ENCODE assay signal across 32 cellular contexts in the genomic region with DNA sequence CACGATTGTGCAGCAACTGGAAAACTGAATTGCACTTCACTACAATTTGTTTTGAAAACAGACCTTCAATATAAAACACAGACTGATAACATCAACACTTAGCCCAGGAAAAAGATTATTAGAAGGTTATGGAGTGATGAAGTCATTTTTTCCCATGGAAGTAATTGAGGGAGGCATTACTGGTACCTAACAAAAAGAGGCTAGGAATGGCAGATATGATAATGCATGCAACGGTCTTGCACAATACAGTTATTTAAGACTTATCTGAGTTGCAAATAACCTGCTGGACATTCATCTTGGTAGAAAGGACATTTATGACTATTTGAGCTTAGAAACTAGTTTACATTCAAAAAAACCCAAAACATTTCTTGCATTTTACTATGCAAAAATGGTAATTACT.
"Had no signal": no experiment of that assay in that cellular context is flagged by ENCODE, and none has a peak within 500 bp of the region (broad histone marks: within the 10 kb centered on the region; RNA-seq: fewer than 3 reads in every experiment).

No MANE protein-coding gene starts in this region.

- H3K36me3 Mint-ChIP-seq: activated naive CD8-positive, alpha-beta T cell had no signal

- H3K4me3 ChIP-seq: body of pancreas, esophagus muscularis mucosa, gastroesophageal sphincter had no signal

- H3K27ac ChIP-seq: body of pancreas, esophagus muscularis mucosa, gastroesophageal sphincter, WERI-Rb-1 had no signal

- H3K4me1 ChIP-seq: body of pancreas, esophagus muscularis mucosa, gastroesophageal sphincter had no signal

- H3K4me3 Mint-ChIP-seq: activated B cell treated with CpG ODN at 0.5 μM for 24 hours; activated CD8-positive, alpha-beta T cell treated with anti-CD3 and anti-CD28 coated beads for 36 hours; activated naive CD8-positive, alpha-beta T cell; activated T-cell treated with anti-CD3 and anti-CD28 coated beads, Interleukin-2, amount 50 U/mL, for 4 hours; activated T-helper 1 cell treated with anti-CD3 and anti-CD28 coated beads, Interleukin-12 subunit alpha, Interleukin-12 subunit beta, Interleukin-2, Interleukin-4 antibody, amounts not matched to agents 30 ng/mL and 10 ng/mL and 1 ng/mL, durations not matched to agents 14 hours and 24 hours and 36 hours; effector memory CD8-positive, alpha-beta T cell; T-helper 17 cell; T-helper 2 cell treated with Interferon-gamma antibody and Interleukin-4, amounts not matched to agents 5 μg/mL and 100 μg/mL, for 36 hours had no signal

- H3K27ac Mint-ChIP-seq: activated B cell treated with CpG ODN at 0.5 μM for 24 hours; activated CD8-positive, alpha-beta T cell treated with anti-CD3 and anti-CD28 coated beads for 36 hours; activated naive CD8-positive, alpha-beta T cell; activated T-helper 1 cell treated with anti-CD3 and anti-CD28 coated beads, Interleukin-12 subunit alpha, Interleukin-12 subunit beta, Interleukin-2, Interleukin-4 antibody, amounts not matched to agents 30 ng/mL and 10 ng/mL and 1 ng/mL, durations not matched to agents 14 hours and 24 hours and 36 hours; activated T-helper 2 cell treated with anti-CD3 and anti-CD28 coated beads, Interferon-gamma antibody, Interleukin-2, Interleukin-4, amounts not matched to agents 10 μg/mL and 5 μg/mL and 100 μg/mL, durations not matched to agents 14 hours and 24 hours and 36 hours; effector memory CD8-positive, alpha-beta T cell; T-helper 17 cell; T-helper 2 cell treated with Interferon-gamma antibody and Interleukin-4, amounts not matched to agents 5 μg/mL and 100 μg/mL, for 36 hours had no signal

- H3K9me3 ChIP-seq: body of pancreas, esophagus muscularis mucosa, gastroesophageal sphincter had no signal

- H3K4me1 Mint-ChIP-seq: activated B cell treated with CpG ODN at 0.5 μM for 24 hours, T-helper 17 cell had no signal

- H3K9me3 Mint-ChIP-seq: activated T-helper 1 cell treated with anti-CD3 and anti-CD28 coated beads, Interleukin-12 subunit alpha, Interleukin-12 subunit beta, Interleukin-2, Interleukin-4 antibody, amounts not matched to agents 30 ng/mL and 10 ng/mL and 1 ng/mL, durations not matched to agents 14 hours and 24 hours and 36 hours had no signal

- H3K36me3 ChIP-seq: esophagus muscularis mucosa, gastroesophageal sphincter, WERI-Rb-1 had no signal

- ATAC-seq: activated CD4-positive, CD25-positive, alpha-beta regulatory T cell treated with anti-CD3 and anti-CD28 coated beads, Interleukin-2, amount 50 U/mL, for 24 hours; activated CD8-positive, alpha-beta T cell treated with anti-CD3 and anti-CD28 coated beads for 36 hours; activated T-cell treated with anti-CD3 and anti-CD28 coated beads, Interleukin-2, amount 50 U/mL, for 4 hours; body of pancreas; effector memory CD8-positive, alpha-beta T cell; gastroesophageal sphincter; T-helper 17 cell had no signal

- H3K27me3 ChIP-seq: body of pancreas, esophagus muscularis mucosa, gastroesophageal sphincter had no signal

- DNase-seq: activated B cell treated with CpG ODN at 0.5 μM for 24 hours; activated CD4-positive, alpha-beta T cell treated with anti-CD3 and anti-CD28 coated beads for 48 hours; activated CD4-positive, alpha-beta T cell treated with anti-CD3 and anti-CD28 coated beads, Interleukin-2, amount 50 U/mL, for 1 hour; activated CD4-positive, alpha-beta T cell treated with anti-CD3 and anti-CD28 coated beads, Interleukin-2, amount 50 U/mL, for 48 hours; activated CD8-positive, alpha-beta memory T cell treated with anti-CD3 and anti-CD28 coated beads for 24 hours; activated CD8-positive, alpha-beta T cell treated with anti-CD3 and anti-CD28 coated beads for 36 hours; activated effector memory CD4-positive, alpha-beta T cell treated with anti-CD3 and anti-CD28 coated beads, Interleukin-2, amount 50 U/mL, for 16 hours; activated naive CD4-positive, alpha-beta T cell; activated naive CD4-positive, alpha-beta T cell treated with anti-CD3 and anti-CD28 coated beads, Interleukin-2, amount 50 U/mL, for 16 hours; activated T-cell treated with anti-CD3 and anti-CD28 coated beads, Interleukin-2, amount 50 U/mL, for 4 hours; amygdala; aorta; body of pancreas; caudate nucleus; cortex of kidney; dermis blood vessel endothelial cell; effector CD4-positive, alpha-beta T cell; effector memory CD8-positive, alpha-beta T cell; erythroblast; foreskin melanocyte; head of caudate nucleus; T-helper 1 cell; T-helper 17 cell; T1000; WERI-Rb-1 had no signal

- H3K27me3 Mint-ChIP-seq: activated B cell treated with CpG ODN at 0.5 μM for 24 hours; activated CD8-positive, alpha-beta T cell treated with anti-CD3 and anti-CD28 coated beads for 36 hours; activated naive CD8-positive, alpha-beta T cell; effector memory CD8-positive, alpha-beta T cell; T-helper 17 cell had no signal
